32 cellular contexts compared by ENCODE assay signal in the genomic region with DNA sequence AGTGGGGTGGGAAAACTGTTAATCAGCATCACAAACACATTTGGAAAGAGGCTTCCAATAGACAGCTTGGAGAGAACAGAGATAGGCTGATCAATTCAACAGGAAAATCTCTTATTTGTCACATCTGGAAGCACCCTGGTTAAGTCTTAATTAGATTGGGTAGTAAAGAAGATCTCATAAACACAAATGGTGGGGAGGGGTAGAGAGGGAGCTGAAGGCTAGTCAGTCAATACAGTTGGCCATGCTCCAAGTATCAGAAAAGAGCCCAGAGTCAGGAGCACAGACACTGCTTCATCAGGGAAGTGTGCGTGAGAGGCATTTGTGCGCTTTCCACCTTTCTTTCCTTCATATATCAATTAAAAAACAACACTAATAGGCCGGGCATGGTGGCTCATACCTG.
"Had no signal": no experiment of that assay in that cellular context is flagged by ENCODE, and none has a peak within 500 bp of the region (broad histone marks: within the 10 kb centered on the region; RNA-seq: fewer than 3 reads in every experiment).

No MANE protein-coding gene starts in this region.

- H3K36me3 ChIP-seq: esophagus muscularis mucosa, gastroesophageal sphincter, heart right ventricle had no signal

- H3K27me3 Mint-ChIP-seq: activated CD4-positive, alpha-beta memory T cell treated with anti-CD3 and anti-CD28 coated beads for 36 hours; activated CD4-positive, alpha-beta T cell treated with anti-CD3 and anti-CD28 coated beads, Interleukin-2, amount 10 ng/mL, durations not matched to agents 24 days and 14 days; activated CD8-positive, alpha-beta memory T cell treated with anti-CD3 and anti-CD28 coated beads, Interleukin-2, amount 10 ng/mL, durations not matched to agents 7 days and 5 days; activated naive CD8-positive, alpha-beta T cell; activated T-helper 17 cell treated with anti-CD3 and anti-CD28 coated beads, Interleukin-2, amount 50 U/mL, for 72 hours; effector memory CD8-positive, alpha-beta T cell; T-helper 17 cell had no signal

- H3K79me2 ChIP-seq: hepatocyte had no signal

- H3K27ac Mint-ChIP-seq: activated CD4-positive, alpha-beta memory T cell treated with anti-CD3 and anti-CD28 coated beads for 36 hours; activated CD4-positive, alpha-beta T cell treated with anti-CD3 and anti-CD28 coated beads for 36 hours; activated CD4-positive, alpha-beta T cell treated with anti-CD3 and anti-CD28 coated beads, Interleukin-2, amount 10 ng/mL, durations not matched to agents 24 days and 14 days; activated CD8-positive, alpha-beta memory T cell treated with anti-CD3 and anti-CD28 coated beads, Interleukin-2, amount 10 ng/mL, durations not matched to agents 7 days and 5 days; activated CD8-positive, alpha-beta T cell treated with anti-CD3 and anti-CD28 coated beads, Interleukin-2, amount 10 ng/mL, durations not matched to agents 7 days and 5 days; activated naive CD8-positive, alpha-beta T cell; activated T-cell treated with anti-CD3 and anti-CD28 coated beads, Interleukin-2, amount 50 U/mL, for 72 hours; activated T-helper 17 cell treated with anti-CD3 and anti-CD28 coated beads, Interleukin-2, amount 50 U/mL, for 72 hours; effector memory CD8-positive, alpha-beta T cell; T-helper 17 cell; T-helper 2 cell treated with Interferon-gamma antibody and Interleukin-4, amounts not matched to agents 5 μg/mL and 100 μg/mL, for 36 hours had no signal

- H3K9me3 ChIP-seq: esophagus muscularis mucosa, gastroesophageal sphincter, heart right ventricle had no signal

- H3K27me3 ChIP-seq: esophagus muscularis mucosa, heart right ventricle, hepatocyte had no signal

- H3K36me3 Mint-ChIP-seq: activated CD4-positive, alpha-beta memory T cell treated with anti-CD3 and anti-CD28 coated beads for 36 hours; activated CD8-positive, alpha-beta memory T cell treated with anti-CD3 and anti-CD28 coated beads, Interleukin-2, amount 10 ng/mL, durations not matched to agents 7 days and 5 days; activated naive CD8-positive, alpha-beta T cell had no signal

- DNase-seq: activated CD4-positive, alpha-beta memory T cell treated with anti-CD3 and anti-CD28 coated beads for 36 hours; activated CD4-positive, alpha-beta T cell treated with anti-CD3 and anti-CD28 coated beads for 36 hours; activated CD4-positive, alpha-beta T cell treated with anti-CD3 and anti-CD28 coated beads, Interleukin-2, amount 10 ng/mL, durations not matched to agents 24 days and 14 days; activated CD4-positive, CD25-positive, alpha-beta regulatory T cell; activated CD4-positive, CD25-positive, alpha-beta regulatory T cell treated with anti-CD3 and anti-CD28 coated beads, Interleukin-2, amount 50 U/mL, for 72 hours; activated CD8-positive, alpha-beta memory T cell treated with anti-CD3 and anti-CD28 coated beads, Interleukin-2, amount 10 ng/mL, durations not matched to agents 7 days and 5 days; activated CD8-positive, alpha-beta memory T cell treated with anti-CD3 and anti-CD28 coated beads, Interleukin-2, amount 50 U/mL, for 4 hours; activated CD8-positive, alpha-beta T cell treated with anti-CD3 and anti-CD28 coated beads, Interleukin-2, amount 10 ng/mL, durations not matched to agents 7 days and 5 days; activated effector memory CD4-positive, alpha-beta T cell treated with Interleukin-2 at 50 U/mL for 16 hours; activated gamma-delta T cell treated with Interleukin-2 at 50 U/mL for 16 hours; activated naive CD4-positive, alpha-beta T cell treated with anti-CD3 and anti-CD28 coated beads, Interleukin-2, amount 50 U/mL, for 16 hours; activated naive CD4-positive, alpha-beta T cell treated with Interleukin-2 at 50 U/mL for 16 hours; activated T-cell treated with anti-CD3 and anti-CD28 coated beads, Interleukin-2, amount 50 U/mL, for 1 hour; activated T-cell treated with anti-CD3 and anti-CD28 coated beads, Interleukin-2, amount 50 U/mL, for 72 hours; amniotic stem cell; anterior cingulate cortex; caudate nucleus; cortex of kidney; dermis blood vessel endothelial cell; effector CD4-positive, alpha-beta T cell; effector memory CD8-positive, alpha-beta T cell; erythroblast; foreskin melanocyte; heart right ventricle; T-helper 17 cell; T1000 had no signal

- H3K4me1 Mint-ChIP-seq: activated CD4-positive, alpha-beta T cell treated with anti-CD3 and anti-CD28 coated beads for 36 hours; activated CD4-positive, alpha-beta T cell treated with anti-CD3 and anti-CD28 coated beads, Interleukin-2, amount 10 ng/mL, durations not matched to agents 24 days and 14 days; activated CD8-positive, alpha-beta memory T cell treated with anti-CD3 and anti-CD28 coated beads, Interleukin-2, amount 10 ng/mL, durations not matched to agents 7 days and 5 days; activated T-helper 17 cell treated with anti-CD3 and anti-CD28 coated beads, Interleukin-2, amount 50 U/mL, for 72 hours; T-helper 17 cell had no signal

- H3K4me1 ChIP-seq: gastroesophageal sphincter had no signal

- H3K4me3 Mint-ChIP-seq: activated CD4-positive, alpha-beta memory T cell treated with anti-CD3 and anti-CD28 coated beads for 36 hours; activated CD4-positive, alpha-beta T cell treated with anti-CD3 and anti-CD28 coated beads for 36 hours; activated CD4-positive, alpha-beta T cell treated with anti-CD3 and anti-CD28 coated beads, Interleukin-2, amount 10 ng/mL, durations not matched to agents 24 days and 14 days; activated CD8-positive, alpha-beta memory T cell treated with anti-CD3 and anti-CD28 coated beads, Interleukin-2, amount 10 ng/mL, durations not matched to agents 7 days and 5 days; activated CD8-positive, alpha-beta T cell treated with anti-CD3 and anti-CD28 coated beads, Interleukin-2, amount 10 ng/mL, durations not matched to agents 7 days and 5 days; activated naive CD8-positive, alpha-beta T cell; activated T-cell treated with anti-CD3 and anti-CD28 coated beads, Interleukin-2, amount 50 U/mL, for 72 hours; activated T-helper 17 cell treated with anti-CD3 and anti-CD28 coated beads, Interleukin-2, amount 50 U/mL, for 72 hours; effector memory CD8-positive, alpha-beta T cell; T-helper 17 cell; T-helper 2 cell treated with Interferon-gamma antibody and Interleukin-4, amounts not matched to agents 5 μg/mL and 100 μg/mL, for 36 hours had no signal

- H2AFZ ChIP-seq: hepatocyte had no signal

- H3K4me2 ChIP-seq: hepatocyte had no signal

- H3K4me3 ChIP-seq: esophagus muscularis mucosa, gastroesophageal sphincter, heart right ventricle, hepatocyte had no signal

- H3K27ac ChIP-seq: esophagus muscularis mucosa, gastroesophageal sphincter, heart right ventricle, hepatocyte had no signal

- H3K9me3 Mint-ChIP-seq: activated CD4-positive, alpha-beta T cell treated with anti-CD3 and anti-CD28 coated beads, Interleukin-2, amount 10 ng/mL, durations not matched to agents 24 days and 14 days; T-helper 2 cell treated with Interferon-gamma antibody and Interleukin-4, amounts not matched to agents 5 μg/mL and 100 μg/mL, for 36 hours had no signal
